ENCODE assay signal across 1 cellular context in genomic region chr5:95826949-95827595, GRCh38.
A peak's percentile ranks its signal among the peaks of the same experiment; 100 is the strongest.
TF ChIP-seq lines count a peak whose summit lies in the region.

No MANE protein-coding gene starts in this region.

TF ChIP-seq in HepG2, 621 proteins besides CTCF, POLR2A, EP300 and RAD21 (continued from another document and continues in another):
- peak; percentile 47; the same call in 1 of the 2 replicates for TF ChIP-seq GMEB1 (CRISPR knock-in tag; IDR thresholded peaks at IDR 0.05; ENCODE audit: borderline replicate concordance)
- TF ChIP-seq PHF21A (CRISPR knock-in tag; IDR thresholded peaks at IDR 0.05), result peak; percentile 87
- no peak for TF ChIP-seq TMF1 (CRISPR knock-in tag; IDR thresholded peaks at IDR 0.05; ENCODE audit: low read depth)
- TF ChIP-seq ZBTB40 (IDR thresholded peaks at IDR 0.05), result no peak
- peak; percentile 43; the same call in 1 of the 2 replicates for TF ChIP-seq ZBTB40 (CRISPR knock-in tag; IDR thresholded peaks at IDR 0.05)
- TF ChIP-seq STAT5B (CRISPR knock-in tag; IDR thresholded peaks at IDR 0.05), result no peak
- TF ChIP-seq DMAP1 (CRISPR knock-in tag; IDR thresholded peaks at IDR 0.05), result peak; percentile 63; the same call in 1 of the 2 replicates
- TF ChIP-seq MIER3 (CRISPR knock-in tag; IDR thresholded peaks at IDR 0.05; ENCODE audit: borderline replicate concordance), result peak; percentile 62; the same call in 1 of the 2 replicates
- TF ChIP-seq SMARCC2 (IDR thresholded peaks at IDR 0.05), result no peak
- no peak for TF ChIP-seq CAMTA2 (CRISPR knock-in tag; IDR thresholded peaks at IDR 0.05; ENCODE audit: borderline replicate concordance)
- no peak for TF ChIP-seq TIGD3 (CRISPR knock-in tag; IDR thresholded peaks at IDR 0.05; ENCODE audit: borderline replicate concordance)
- no peak for TF ChIP-seq MXD3 (CRISPR knock-in tag; IDR thresholded peaks at IDR 0.05)
- TF ChIP-seq POGZ (CRISPR knock-in tag; IDR thresholded peaks at IDR 0.05), result peak; percentile 88
- no peak for TF ChIP-seq ISX (CRISPR knock-in tag; conservative IDR thresholded peaks at IDR 0.05)
- peak; percentile 38; the same call in 1 of the 2 replicates for TF ChIP-seq SKIL (CRISPR knock-in tag; IDR thresholded peaks at IDR 0.05; ENCODE audit: borderline replicate concordance)
- peak; percentile 94 for TF ChIP-seq ATF3 (CRISPR knock-in tag; IDR thresholded peaks at IDR 0.05)
- TF ChIP-seq ISL2 (CRISPR knock-in tag; IDR thresholded peaks at IDR 0.05), result peak; percentile 75
- TF ChIP-seq ZBTB7A (CRISPR knock-in tag; IDR thresholded peaks at IDR 0.05), result no peak
- TF ChIP-seq CENPX (CRISPR knock-in tag; IDR thresholded peaks at IDR 0.05), result no peak
- TF ChIP-seq ZNF512 (CRISPR knock-in tag; IDR thresholded peaks at IDR 0.05), result no peak
- TF ChIP-seq ZC3H4 (CRISPR knock-in tag; IDR thresholded peaks at IDR 0.05; ENCODE audit: borderline replicate concordance), result no peak
- TF ChIP-seq ELF4 (CRISPR knock-in tag; IDR thresholded peaks at IDR 0.05; ENCODE audit: borderline replicate concordance), result no peak
- 0 out of 2 replicates have a peak, but pooled peaks have one; percentile 48 for TF ChIP-seq ZFP62 (CRISPR knock-in tag; IDR thresholded peaks at IDR 0.05)
- TF ChIP-seq MBD4 (IDR thresholded peaks at IDR 0.05; ENCODE audit: borderline replicate concordance, low read length), result no peak
- TF ChIP-seq MTA3 (CRISPR knock-in tag; IDR thresholded peaks at IDR 0.05), result no peak
- no peak for TF ChIP-seq MAF1 (CRISPR knock-in tag; IDR thresholded peaks at IDR 0.05; ENCODE audit: borderline replicate concordance)
- TF ChIP-seq POLR2AphosphoS5 (IDR thresholded peaks at IDR 0.05; ENCODE audit: low read depth, low read length), result peak; percentile 66
- TF ChIP-seq MZF1 (CRISPR knock-in tag; IDR thresholded peaks at IDR 0.05; ENCODE audit: borderline replicate concordance), result no peak
- peak; percentile 84; the same call in 1 of the 2 replicates for TF ChIP-seq JUND (CRISPR knock-in tag; IDR thresholded peaks at IDR 0.05)
- peak; percentile 63; the same call in 1 of the 2 replicates for TF ChIP-seq ZNF598 (CRISPR knock-in tag; IDR thresholded peaks at IDR 0.05; ENCODE audit: borderline replicate concordance)
- no peak for TF ChIP-seq ZBTB8A (CRISPR knock-in tag; IDR thresholded peaks at IDR 0.05; ENCODE audit: borderline replicate concordance, low read depth)
- TF ChIP-seq PAWR (CRISPR knock-in tag; IDR thresholded peaks at IDR 0.05; ENCODE audit: borderline replicate concordance), result no peak
- no peak for TF ChIP-seq BATF2 (CRISPR knock-in tag; IDR thresholded peaks at IDR 0.05)
- peak; percentile 80 for TF ChIP-seq KDM1A (CRISPR knock-in tag; IDR thresholded peaks at IDR 0.05)
- TF ChIP-seq ZSCAN30 (CRISPR knock-in tag; IDR thresholded peaks at IDR 0.05), result no peak
- TF ChIP-seq ETV5 (CRISPR knock-in tag; IDR thresholded peaks at IDR 0.05; ENCODE audit: borderline replicate concordance), result peak; percentile 97
- no peak for TF ChIP-seq ZNF775 (CRISPR knock-in tag; IDR thresholded peaks at IDR 0.05; ENCODE audit: borderline replicate concordance)
- peak; percentile 69; the same call in 1 of the 2 replicates for TF ChIP-seq ZNF264 (CRISPR knock-in tag; IDR thresholded peaks at IDR 0.05)
- TF ChIP-seq ZNF674 (CRISPR knock-in tag; IDR thresholded peaks at IDR 0.05; ENCODE audit: low read depth), result no peak
- peak; percentile 81 for TF ChIP-seq HOMEZ (CRISPR knock-in tag; IDR thresholded peaks at IDR 0.05; ENCODE audit: low read depth)
- 0 out of 2 replicates have a peak, but pooled peaks have one; percentile 29 for TF ChIP-seq ZNF790 (CRISPR knock-in tag; IDR thresholded peaks at IDR 0.05; ENCODE audit: borderline replicate concordance)
- peak; percentile 76 for TF ChIP-seq HNF1B (CRISPR knock-in tag; IDR thresholded peaks at IDR 0.05)
- no peak; the same call in 1 of the 2 replicates for TF ChIP-seq TCF7 (IDR thresholded peaks at IDR 0.05; ENCODE audit: low read depth)
- no peak for TF ChIP-seq RFXANK (CRISPR knock-in tag; IDR thresholded peaks at IDR 0.05)
